Comparison of ENCODE assay signal across 1 cellular context in genomic region chrX:123797543-123798447, GRCh38.
TF ChIP-seq lines count a peak whose summit lies in the region.

No MANE protein-coding gene starts in this region.

TF ChIP-seq in HepG2, 621 proteins besides CTCF, POLR2A, EP300 and RAD21 (continued from another document):
- TF ChIP-seq, protein P1, sequence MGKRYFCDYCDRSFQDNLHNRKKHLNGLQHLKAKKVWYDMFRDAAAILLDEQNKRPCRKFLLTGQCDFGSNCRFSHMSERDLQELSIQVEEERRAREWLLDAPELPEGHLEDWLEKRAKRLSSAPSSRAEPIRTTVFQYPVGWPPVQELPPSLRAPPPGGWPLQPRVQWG (CRISPR knock-in tag; IDR thresholded peaks at IDR 0.05; ENCODE audit: borderline replicate concordance, low read depth) = no peak
- TF ChIP-seq, protein P2, sequence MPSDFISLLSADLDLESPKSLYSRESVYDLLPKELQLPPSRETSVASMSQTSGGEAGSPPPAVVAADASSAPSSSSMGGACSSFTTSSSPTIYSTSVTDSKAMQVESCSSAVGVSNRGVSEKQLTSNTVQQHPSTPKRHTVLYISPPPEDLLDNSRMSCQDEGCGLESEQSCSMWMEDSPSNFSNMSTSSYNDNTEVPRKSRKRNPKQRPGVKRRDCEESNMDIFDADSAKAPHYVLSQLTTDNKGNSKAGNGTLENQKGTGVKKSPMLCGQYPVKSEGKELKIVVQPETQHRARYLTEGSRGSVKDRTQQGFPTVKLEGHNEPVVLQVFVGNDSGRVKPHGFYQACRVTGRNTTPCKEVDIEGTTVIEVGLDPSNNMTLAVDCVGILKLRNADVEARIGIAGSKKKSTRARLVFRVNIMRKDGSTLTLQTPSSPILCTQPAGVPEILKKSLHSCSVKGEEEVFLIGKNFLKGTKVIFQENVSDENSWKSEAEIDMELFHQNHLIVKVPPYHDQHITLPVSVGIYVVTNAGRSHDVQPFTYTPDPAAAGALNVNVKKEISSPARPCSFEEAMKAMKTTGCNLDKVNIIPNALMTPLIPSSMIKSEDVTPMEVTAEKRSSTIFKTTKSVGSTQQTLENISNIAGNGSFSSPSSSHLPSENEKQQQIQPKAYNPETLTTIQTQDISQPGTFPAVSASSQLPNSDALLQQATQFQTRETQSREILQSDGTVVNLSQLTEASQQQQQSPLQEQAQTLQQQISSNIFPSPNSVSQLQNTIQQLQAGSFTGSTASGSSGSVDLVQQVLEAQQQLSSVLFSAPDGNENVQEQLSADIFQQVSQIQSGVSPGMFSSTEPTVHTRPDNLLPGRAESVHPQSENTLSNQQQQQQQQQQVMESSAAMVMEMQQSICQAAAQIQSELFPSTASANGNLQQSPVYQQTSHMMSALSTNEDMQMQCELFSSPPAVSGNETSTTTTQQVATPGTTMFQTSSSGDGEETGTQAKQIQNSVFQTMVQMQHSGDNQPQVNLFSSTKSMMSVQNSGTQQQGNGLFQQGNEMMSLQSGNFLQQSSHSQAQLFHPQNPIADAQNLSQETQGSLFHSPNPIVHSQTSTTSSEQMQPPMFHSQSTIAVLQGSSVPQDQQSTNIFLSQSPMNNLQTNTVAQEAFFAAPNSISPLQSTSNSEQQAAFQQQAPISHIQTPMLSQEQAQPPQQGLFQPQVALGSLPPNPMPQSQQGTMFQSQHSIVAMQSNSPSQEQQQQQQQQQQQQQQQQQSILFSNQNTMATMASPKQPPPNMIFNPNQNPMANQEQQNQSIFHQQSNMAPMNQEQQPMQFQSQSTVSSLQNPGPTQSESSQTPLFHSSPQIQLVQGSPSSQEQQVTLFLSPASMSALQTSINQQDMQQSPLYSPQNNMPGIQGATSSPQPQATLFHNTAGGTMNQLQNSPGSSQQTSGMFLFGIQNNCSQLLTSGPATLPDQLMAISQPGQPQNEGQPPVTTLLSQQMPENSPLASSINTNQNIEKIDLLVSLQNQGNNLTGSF (CRISPR knock-in tag; IDR thresholded peaks at IDR 0.05) = no peak
- TF ChIP-seq TFE3 (CRISPR knock-in tag; IDR thresholded peaks at IDR 0.05) = peak; percentile 45; the same call in 1 of the 2 replicates
- no peak for TF ChIP-seq ZNF572 (CRISPR knock-in tag; IDR thresholded peaks at IDR 0.05)
- TF ChIP-seq XBP1 (CRISPR knock-in tag; IDR thresholded peaks at IDR 0.05) = no peak
- peak; percentile 89 for TF ChIP-seq FOSL2 (CRISPR knock-in tag; IDR thresholded peaks at IDR 0.05)
- TF ChIP-seq POLR2AphosphoS2 (IDR thresholded peaks at IDR 0.05; ENCODE audit: low read depth, low read length) = no peak
- 0 out of 2 replicates have a peak, but pooled peaks have one; percentile 9 for TF ChIP-seq FOXA3 (CRISPR knock-in tag; IDR thresholded peaks at IDR 0.05)
- TF ChIP-seq ZNF207 (IDR thresholded peaks at IDR 0.05; ENCODE audit: borderline replicate concordance) = no peak
- TF ChIP-seq, protein P3, sequence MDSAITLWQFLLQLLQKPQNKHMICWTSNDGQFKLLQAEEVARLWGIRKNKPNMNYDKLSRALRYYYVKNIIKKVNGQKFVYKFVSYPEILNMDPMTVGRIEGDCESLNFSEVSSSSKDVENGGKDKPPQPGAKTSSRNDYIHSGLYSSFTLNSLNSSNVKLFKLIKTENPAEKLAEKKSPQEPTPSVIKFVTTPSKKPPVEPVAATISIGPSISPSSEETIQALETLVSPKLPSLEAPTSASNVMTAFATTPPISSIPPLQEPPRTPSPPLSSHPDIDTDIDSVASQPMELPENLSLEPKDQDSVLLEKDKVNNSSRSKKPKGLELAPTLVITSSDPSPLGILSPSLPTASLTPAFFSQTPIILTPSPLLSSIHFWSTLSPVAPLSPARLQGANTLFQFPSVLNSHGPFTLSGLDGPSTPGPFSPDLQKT (CRISPR knock-in tag; IDR thresholded peaks at IDR 0.05; ENCODE audit: borderline replicate concordance) = no peak
